ENCODE assay signal across 30 cellular contexts in genomic region chr2:96929245-96929925, GRCh38. TPM values are rescaled to one million over a fixed set of nuclear protein-coding genes. Genes with fewer than 3 reads are reported as not detected.
"Had no signal": no experiment of that assay in that cellular context is flagged by ENCODE, and none has a peak within 500 bp of the region (broad histone marks: within the 10 kb centered on the region; RNA-seq: fewer than 3 reads in every experiment).

No MANE protein-coding gene starts in this region.

- H3K9me3 ChIP-seq: body of pancreas, neutrophil, ovary, prostate gland, suprapubic skin, tibial nerve had no signal

- ATAC-seq: activated naive CD4-positive, alpha-beta T cell treated with anti-CD3 and anti-CD28 coated beads, Interleukin-2, amount 50 U/mL, for 72 hours; activated T-cell treated with anti-CD3 and anti-CD28 coated beads, Interleukin-2, amount 50 U/mL, for 72 hours; esophagus mucosa; left lobe of liver; stimulated activated memory B cell treated with anti-CD40 and anti-IgM and Interleukin-4, amounts not matched to agents 10 μg/mL and 1 μg/mL and 100 μg/mL, for 72 hours; stimulated activated naive CD8-positive, alpha-beta T cell treated with anti-CD3 and anti-CD28 coated beads, Interleukin-15, amount 100 ng/mL, for 72 hours; T-cell had no signal

- H3K36me3 ChIP-seq: neutrophil, ovary, prostate gland, suprapubic skin, tibial nerve had no signal

- DNase-seq: activated CD4-positive, alpha-beta T cell treated with anti-CD3 and anti-CD28 coated beads for 4 hours; activated CD4-positive, alpha-beta T cell treated with anti-CD3 and anti-CD28 coated beads, Interleukin-2, amount 50 U/mL, for 4 hours; activated naive CD4-positive, alpha-beta T cell; activated T-cell treated with anti-CD3 and anti-CD28 coated beads for 4 hours; activated T-cell treated with anti-CD3 and anti-CD28 coated beads, Interleukin-2, amount 50 U/mL, for 72 hours; body of pancreas; endodermal cell; foreskin fibroblast; hippocampal formation; kidney; mesendoderm; ovary; retina; small intestine; stimulated activated CD4-positive, alpha-beta T cell treated with anti-CD3 and anti-CD28 coated beads, Interleukin-1b, Interleukin-23, amount 100 ng/mL, for 48 hours; stimulated activated CD4-positive, alpha-beta T cell treated with anti-CD3 and anti-CD28 coated beads, Interleukin-4, amount 100 ng/mL, for 4 hours; stimulated activated CD8-positive, alpha-beta memory T cell treated with anti-CD3 and anti-CD28 coated beads, Interleukin-4, amount 100 ng/mL, for 48 hours; stimulated activated naive CD8-positive, alpha-beta T cell treated with anti-CD3 and anti-CD28 coated beads, Interleukin-15, amount 100 ng/mL, for 72 hours; T-cell had no signal

- H3K27ac ChIP-seq: body of pancreas, neutrophil, ovary had no signal

- H3K27me3 ChIP-seq: body of pancreas, ovary, suprapubic skin, tibial nerve had no signal

- H3K4me3 ChIP-seq: body of pancreas, lung, ovary, prostate gland, suprapubic skin had no signal

RNA-seq across cellular contexts. Expression of gene FAM178B, which starts 57.0 kb away (rescaled TPM):
- total RNA-seq: body of pancreas, mononuclear cell, urinary bladder had no signal
